1 cellular context compared by ENCODE assay signal in the genomic region with DNA sequence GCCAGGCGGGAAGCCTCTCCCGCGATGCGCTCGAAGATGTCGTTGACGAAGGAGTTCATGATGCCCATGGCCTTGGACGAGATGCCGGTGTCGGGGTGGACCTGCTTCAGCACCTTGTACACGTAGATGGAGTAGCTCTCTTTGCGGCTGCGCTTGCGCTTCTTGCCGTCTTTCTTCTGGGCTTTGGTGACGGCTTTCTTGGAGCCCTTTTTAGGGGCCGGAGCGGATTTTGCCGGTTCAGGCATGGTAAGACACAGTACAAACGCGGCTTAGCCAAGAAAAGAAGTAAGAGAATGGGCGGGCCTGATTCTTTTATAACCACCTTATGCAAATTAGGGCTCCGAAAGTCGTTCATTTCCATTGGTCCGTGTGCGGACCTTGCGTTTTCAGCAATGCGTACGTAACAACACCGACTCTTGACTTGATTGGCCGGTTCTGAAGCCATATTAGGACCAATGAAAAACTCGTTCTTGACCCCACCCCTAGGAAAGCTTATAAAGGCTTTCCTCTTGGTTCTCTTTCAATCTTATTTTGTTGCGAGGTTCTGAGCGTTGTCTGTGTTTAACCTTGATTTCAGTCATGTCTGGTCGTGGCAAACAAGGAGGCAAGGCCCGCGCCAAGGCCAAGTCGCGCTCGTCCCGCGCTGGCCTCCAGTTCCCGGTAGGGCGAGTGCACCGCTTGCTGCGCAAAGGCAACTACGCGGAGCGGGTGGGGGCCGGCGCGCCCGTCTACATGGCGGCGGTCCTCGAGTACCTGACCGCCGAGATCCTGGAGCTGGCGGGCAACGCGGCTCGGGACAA.
TF ChIP-seq lines count a peak whose summit lies in the region.

No MANE protein-coding gene starts in this region.

TF ChIP-seq in K562, 482 proteins besides CTCF, POLR2A, EP300 and RAD21 (continued from another document and continues in another):
- TF ChIP-seq, protein P1, sequence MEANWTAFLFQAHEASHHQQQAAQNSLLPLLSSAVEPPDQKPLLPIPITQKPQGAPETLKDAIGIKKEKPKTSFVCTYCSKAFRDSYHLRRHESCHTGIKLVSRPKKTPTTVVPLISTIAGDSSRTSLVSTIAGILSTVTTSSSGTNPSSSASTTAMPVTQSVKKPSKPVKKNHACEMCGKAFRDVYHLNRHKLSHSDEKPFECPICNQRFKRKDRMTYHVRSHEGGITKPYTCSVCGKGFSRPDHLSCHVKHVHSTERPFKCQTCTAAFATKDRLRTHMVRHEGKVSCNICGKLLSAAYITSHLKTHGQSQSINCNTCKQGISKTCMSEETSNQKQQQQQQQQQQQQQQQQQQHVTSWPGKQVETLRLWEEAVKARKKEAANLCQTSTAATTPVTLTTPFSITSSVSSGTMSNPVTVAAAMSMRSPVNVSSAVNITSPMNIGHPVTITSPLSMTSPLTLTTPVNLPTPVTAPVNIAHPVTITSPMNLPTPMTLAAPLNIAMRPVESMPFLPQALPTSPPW (CRISPR knock-in tag; IDR thresholded peaks at IDR 0.05), result peak; percentile 54; the same call in 1 of the 2 replicates
- no peak for TF ChIP-seq ZNF354B (CRISPR knock-in tag; IDR thresholded peaks at IDR 0.05)
- 0 out of 2 replicates have a peak, but pooled peaks have one; percentile 23 for TF ChIP-seq JUND (IDR thresholded peaks at IDR 0.05; ENCODE audit: borderline replicate concordance, low read depth, low read length)
- no peak; the same call in 2 of the 3 replicates for TF ChIP-seq JUND (tag; IDR thresholded peaks at IDR 0.05; ENCODE audit: borderline replicate concordance, low read depth, low read length)
- no peak for TF ChIP-seq CBX5 (IDR thresholded peaks at IDR 0.05; ENCODE audit: borderline replicate concordance, low read depth)
- TF ChIP-seq CBX1 (IDR thresholded peaks at IDR 0.05; ENCODE audit: low read depth), result peak; percentile 99
- peak; percentile 85 to 89 for TF ChIP-seq NRF1 (conservative IDR thresholded peaks at IDR 0.05 in 1 of 2, IDR thresholded peaks at IDR 0.05 in 1 of 2)
- peak; percentile 36; the same call in 1 of the 2 replicates for TF ChIP-seq ZNF717 (CRISPR knock-in tag; IDR thresholded peaks at IDR 0.05)
- peak; percentile 76 for TF ChIP-seq NEUROD1 (IDR thresholded peaks at IDR 0.05; ENCODE audit: borderline replicate concordance, low read depth, low read length, partially characterized antibody)
- TF ChIP-seq, protein P2, sequence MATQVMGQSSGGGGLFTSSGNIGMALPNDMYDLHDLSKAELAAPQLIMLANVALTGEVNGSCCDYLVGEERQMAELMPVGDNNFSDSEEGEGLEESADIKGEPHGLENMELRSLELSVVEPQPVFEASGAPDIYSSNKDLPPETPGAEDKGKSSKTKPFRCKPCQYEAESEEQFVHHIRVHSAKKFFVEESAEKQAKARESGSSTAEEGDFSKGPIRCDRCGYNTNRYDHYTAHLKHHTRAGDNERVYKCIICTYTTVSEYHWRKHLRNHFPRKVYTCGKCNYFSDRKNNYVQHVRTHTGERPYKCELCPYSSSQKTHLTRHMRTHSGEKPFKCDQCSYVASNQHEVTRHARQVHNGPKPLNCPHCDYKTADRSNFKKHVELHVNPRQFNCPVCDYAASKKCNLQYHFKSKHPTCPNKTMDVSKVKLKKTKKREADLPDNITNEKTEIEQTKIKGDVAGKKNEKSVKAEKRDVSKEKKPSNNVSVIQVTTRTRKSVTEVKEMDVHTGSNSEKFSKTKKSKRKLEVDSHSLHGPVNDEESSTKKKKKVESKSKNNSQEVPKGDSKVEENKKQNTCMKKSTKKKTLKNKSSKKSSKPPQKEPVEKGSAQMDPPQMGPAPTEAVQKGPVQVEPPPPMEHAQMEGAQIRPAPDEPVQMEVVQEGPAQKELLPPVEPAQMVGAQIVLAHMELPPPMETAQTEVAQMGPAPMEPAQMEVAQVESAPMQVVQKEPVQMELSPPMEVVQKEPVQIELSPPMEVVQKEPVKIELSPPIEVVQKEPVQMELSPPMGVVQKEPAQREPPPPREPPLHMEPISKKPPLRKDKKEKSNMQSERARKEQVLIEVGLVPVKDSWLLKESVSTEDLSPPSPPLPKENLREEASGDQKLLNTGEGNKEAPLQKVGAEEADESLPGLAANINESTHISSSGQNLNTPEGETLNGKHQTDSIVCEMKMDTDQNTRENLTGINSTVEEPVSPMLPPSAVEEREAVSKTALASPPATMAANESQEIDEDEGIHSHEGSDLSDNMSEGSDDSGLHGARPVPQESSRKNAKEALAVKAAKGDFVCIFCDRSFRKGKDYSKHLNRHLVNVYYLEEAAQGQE (CRISPR knock-in tag; IDR thresholded peaks at IDR 0.05; ENCODE audit: low read depth), result no peak
- peak; percentile 96 for TF ChIP-seq ZBED1 (IDR thresholded peaks at IDR 0.05)
- peak; percentile 99 for TF ChIP-seq GTF2E2 (tag; IDR thresholded peaks at IDR 0.05)
- TF ChIP-seq, protein P3, sequence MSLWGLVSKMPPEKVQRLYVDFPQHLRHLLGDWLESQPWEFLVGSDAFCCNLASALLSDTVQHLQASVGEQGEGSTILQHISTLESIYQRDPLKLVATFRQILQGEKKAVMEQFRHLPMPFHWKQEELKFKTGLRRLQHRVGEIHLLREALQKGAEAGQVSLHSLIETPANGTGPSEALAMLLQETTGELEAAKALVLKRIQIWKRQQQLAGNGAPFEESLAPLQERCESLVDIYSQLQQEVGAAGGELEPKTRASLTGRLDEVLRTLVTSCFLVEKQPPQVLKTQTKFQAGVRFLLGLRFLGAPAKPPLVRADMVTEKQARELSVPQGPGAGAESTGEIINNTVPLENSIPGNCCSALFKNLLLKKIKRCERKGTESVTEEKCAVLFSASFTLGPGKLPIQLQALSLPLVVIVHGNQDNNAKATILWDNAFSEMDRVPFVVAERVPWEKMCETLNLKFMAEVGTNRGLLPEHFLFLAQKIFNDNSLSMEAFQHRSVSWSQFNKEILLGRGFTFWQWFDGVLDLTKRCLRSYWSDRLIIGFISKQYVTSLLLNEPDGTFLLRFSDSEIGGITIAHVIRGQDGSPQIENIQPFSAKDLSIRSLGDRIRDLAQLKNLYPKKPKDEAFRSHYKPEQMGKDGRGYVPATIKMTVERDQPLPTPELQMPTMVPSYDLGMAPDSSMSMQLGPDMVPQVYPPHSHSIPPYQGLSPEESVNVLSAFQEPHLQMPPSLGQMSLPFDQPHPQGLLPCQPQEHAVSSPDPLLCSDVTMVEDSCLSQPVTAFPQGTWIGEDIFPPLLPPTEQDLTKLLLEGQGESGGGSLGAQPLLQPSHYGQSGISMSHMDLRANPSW (CRISPR knock-in tag; IDR thresholded peaks at IDR 0.05), result peak; percentile 52; the same call in 1 of the 2 replicates
- TF ChIP-seq ZKSCAN8 (CRISPR knock-in tag; IDR thresholded peaks at IDR 0.05), result 0 out of 2 replicates have a peak, but pooled peaks have one; percentile 7
- no peak for TF ChIP-seq TBP (optimal IDR thresholded peaks at IDR 0.05; ENCODE audit: low read depth, low read length)
- TF ChIP-seq MTA1 (IDR thresholded peaks at IDR 0.05; ENCODE audit: borderline replicate concordance), result 0 out of 2 replicates have a peak, but pooled peaks have one; percentile 31
- TF ChIP-seq KDM1A (IDR thresholded peaks at IDR 0.05), result peak in 1 of 2 experiments; percentile 55; a peak in 3 of 4 replicates
- TF ChIP-seq SRF (CRISPR knock-in tag; IDR thresholded peaks at IDR 0.05), result peak in 1 of 2 experiments; percentile 82; a peak in 2 of 4 replicates
- no peak for TF ChIP-seq ZBTB1 (CRISPR knock-in tag; IDR thresholded peaks at IDR 0.05; ENCODE audit: borderline replicate concordance, low read depth)
- TF ChIP-seq POLR2B (IDR thresholded peaks at IDR 0.05; ENCODE audit: low read depth, partially characterized antibody), result peak; percentile 99
- no peak for TF ChIP-seq SREBF1 (IDR thresholded peaks at IDR 0.05; ENCODE audit: borderline replicate concordance, low read depth, low read length)
- TF ChIP-seq, protein P4, sequence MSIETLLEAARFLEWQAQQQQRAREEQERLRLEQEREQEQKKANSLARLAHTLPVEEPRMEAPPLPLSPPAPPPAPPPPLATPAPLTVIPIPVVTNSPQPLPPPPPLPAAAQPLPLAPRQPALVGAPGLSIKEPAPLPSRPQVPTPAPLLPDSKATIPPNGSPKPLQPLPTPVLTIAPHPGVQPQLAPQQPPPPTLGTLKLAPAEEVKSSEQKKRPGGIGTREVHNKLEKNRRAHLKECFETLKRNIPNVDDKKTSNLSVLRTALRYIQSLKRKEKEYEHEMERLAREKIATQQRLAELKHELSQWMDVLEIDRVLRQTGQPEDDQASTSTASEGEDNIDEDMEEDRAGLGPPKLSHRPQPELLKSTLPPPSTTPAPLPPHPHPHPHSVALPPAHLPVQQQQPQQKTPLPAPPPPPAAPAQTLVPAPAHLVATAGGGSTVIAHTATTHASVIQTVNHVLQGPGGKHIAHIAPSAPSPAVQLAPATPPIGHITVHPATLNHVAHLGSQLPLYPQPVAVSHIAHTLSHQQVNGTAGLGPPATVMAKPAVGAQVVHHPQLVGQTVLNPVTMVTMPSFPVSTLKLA (conservative IDR thresholded peaks at IDR 0.05), result peak; percentile 34 to 54
- TF ChIP-seq TRIM28 (IDR thresholded peaks at IDR 0.05), result peak; percentile 26; the same call in 1 of the 2 replicates
- TF ChIP-seq, protein P5, sequence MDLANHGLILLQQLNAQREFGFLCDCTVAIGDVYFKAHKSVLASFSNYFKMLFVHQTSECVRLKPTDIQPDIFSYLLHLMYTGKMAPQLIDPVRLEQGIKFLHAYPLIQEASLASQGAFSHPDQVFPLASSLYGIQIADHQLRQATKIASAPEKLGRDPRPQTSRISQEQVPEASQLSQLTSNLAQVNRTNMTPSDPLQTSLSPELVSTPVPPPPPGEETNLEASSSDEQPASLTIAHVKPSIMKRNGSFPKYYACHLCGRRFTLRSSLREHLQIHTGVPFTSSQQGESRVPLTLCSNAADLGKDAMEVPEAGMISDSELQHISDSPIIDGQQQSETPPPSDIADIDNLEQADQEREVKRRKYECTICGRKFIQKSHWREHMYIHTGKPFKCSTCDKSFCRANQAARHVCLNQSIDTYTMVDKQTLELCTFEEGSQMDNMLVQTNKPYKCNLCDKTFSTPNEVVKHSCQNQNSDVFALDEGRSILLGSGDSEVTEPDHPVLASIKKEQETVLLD (IDR thresholded peaks at IDR 0.05), result peak; percentile 73; the same call in 1 of the 2 replicates
- TF ChIP-seq, protein P6, sequence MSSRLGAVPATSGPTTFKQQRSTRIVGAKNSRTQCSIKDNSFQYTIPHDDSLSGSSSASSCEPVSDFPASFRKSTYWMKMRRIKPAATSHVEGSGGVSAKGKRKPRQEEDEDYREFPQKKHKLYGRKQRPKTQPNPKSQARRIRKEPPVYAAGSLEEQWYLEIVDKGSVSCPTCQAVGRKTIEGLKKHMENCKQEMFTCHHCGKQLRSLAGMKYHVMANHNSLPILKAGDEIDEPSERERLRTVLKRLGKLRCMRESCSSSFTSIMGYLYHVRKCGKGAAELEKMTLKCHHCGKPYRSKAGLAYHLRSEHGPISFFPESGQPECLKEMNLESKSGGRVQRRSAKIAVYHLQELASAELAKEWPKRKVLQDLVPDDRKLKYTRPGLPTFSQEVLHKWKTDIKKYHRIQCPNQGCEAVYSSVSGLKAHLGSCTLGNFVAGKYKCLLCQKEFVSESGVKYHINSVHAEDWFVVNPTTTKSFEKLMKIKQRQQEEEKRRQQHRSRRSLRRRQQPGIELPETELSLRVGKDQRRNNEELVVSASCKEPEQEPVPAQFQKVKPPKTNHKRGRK (tag; IDR thresholded peaks at IDR 0.05), result no peak
- TF ChIP-seq LCOR (CRISPR knock-in tag; IDR thresholded peaks at IDR 0.05), result no peak
- peak; percentile 91 for TF ChIP-seq CXXC5 (CRISPR knock-in tag; IDR thresholded peaks at IDR 0.05)
- TF ChIP-seq JUNB (CRISPR knock-in tag; conservative IDR thresholded peaks at IDR 0.05), result no peak
- 0 out of 2 replicates have a peak, but pooled peaks have one; percentile 35 for TF ChIP-seq PHF21A (IDR thresholded peaks at IDR 0.05; ENCODE audit: borderline replicate concordance, low read depth)
- 0 out of 2 replicates have a peak, but pooled peaks have one; percentile 19 for TF ChIP-seq SAFB (IDR thresholded peaks at IDR 0.05; ENCODE audit: borderline replicate concordance, low read depth, low read length)
- peak; percentile 91 for TF ChIP-seq HNRNPLL (IDR thresholded peaks at IDR 0.05; ENCODE audit: low read depth, low read length, poor library complexity, severe bottlenecking)
- TF ChIP-seq FOS (IDR thresholded peaks at IDR 0.05; ENCODE audit: extremely low read depth, insufficient read length), result peak; percentile 89
- peak; percentile 53; the same call in 1 of the 2 replicates for TF ChIP-seq CC2D1A (IDR thresholded peaks at IDR 0.05)
- TF ChIP-seq, protein P7, sequence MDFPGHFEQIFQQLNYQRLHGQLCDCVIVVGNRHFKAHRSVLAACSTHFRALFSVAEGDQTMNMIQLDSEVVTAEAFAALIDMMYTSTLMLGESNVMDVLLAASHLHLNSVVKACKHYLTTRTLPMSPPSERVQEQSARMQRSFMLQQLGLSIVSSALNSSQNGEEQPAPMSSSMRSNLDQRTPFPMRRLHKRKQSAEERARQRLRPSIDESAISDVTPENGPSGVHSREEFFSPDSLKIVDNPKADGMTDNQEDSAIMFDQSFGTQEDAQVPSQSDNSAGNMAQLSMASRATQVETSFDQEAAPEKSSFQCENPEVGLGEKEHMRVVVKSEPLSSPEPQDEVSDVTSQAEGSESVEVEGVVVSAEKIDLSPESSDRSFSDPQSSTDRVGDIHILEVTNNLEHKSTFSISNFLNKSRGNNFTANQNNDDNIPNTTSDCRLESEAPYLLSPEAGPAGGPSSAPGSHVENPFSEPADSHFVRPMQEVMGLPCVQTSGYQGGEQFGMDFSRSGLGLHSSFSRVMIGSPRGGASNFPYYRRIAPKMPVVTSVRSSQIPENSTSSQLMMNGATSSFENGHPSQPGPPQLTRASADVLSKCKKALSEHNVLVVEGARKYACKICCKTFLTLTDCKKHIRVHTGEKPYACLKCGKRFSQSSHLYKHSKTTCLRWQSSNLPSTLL (IDR thresholded peaks at IDR 0.05), result peak; percentile 40
- TF ChIP-seq TCF7 (IDR thresholded peaks at IDR 0.05; ENCODE audit: borderline replicate concordance), result no peak; the same call in 1 of the 2 replicates
- TF ChIP-seq, protein P8, sequence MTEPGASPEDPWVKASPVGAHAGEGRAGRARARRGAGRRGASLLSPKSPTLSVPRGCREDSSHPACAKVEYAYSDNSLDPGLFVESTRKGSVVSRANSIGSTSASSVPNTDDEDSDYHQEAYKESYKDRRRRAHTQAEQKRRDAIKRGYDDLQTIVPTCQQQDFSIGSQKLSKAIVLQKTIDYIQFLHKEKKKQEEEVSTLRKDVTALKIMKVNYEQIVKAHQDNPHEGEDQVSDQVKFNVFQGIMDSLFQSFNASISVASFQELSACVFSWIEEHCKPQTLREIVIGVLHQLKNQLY (CRISPR knock-in tag; conservative IDR thresholded peaks at IDR 0.05), result peak; percentile 15 to 95; a peak in 2 of 4 replicates
- no peak; the same call in 1 of the 2 replicates for TF ChIP-seq HOXB6 (CRISPR knock-in tag; IDR thresholded peaks at IDR 0.05; ENCODE audit: borderline replicate concordance)
- peak; percentile 55; the same call in 1 of the 2 replicates for TF ChIP-seq SIN3B (IDR thresholded peaks at IDR 0.05; ENCODE audit: low read depth)
- TF ChIP-seq HLTF (IDR thresholded peaks at IDR 0.05), result no peak
- TF ChIP-seq, protein P9, sequence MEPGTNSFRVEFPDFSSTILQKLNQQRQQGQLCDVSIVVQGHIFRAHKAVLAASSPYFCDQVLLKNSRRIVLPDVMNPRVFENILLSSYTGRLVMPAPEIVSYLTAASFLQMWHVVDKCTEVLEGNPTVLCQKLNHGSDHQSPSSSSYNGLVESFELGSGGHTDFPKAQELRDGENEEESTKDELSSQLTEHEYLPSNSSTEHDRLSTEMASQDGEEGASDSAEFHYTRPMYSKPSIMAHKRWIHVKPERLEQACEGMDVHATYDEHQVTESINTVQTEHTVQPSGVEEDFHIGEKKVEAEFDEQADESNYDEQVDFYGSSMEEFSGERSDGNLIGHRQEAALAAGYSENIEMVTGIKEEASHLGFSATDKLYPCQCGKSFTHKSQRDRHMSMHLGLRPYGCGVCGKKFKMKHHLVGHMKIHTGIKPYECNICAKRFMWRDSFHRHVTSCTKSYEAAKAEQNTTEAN (CRISPR knock-in tag; IDR thresholded peaks at IDR 0.05), result peak; percentile 14; the same call in 1 of the 2 replicates
- no peak for TF ChIP-seq ZFPM2 (CRISPR knock-in tag; IDR thresholded peaks at IDR 0.05)
- peak; percentile 70; the same call in 1 of the 2 replicates for TF ChIP-seq ERF (CRISPR knock-in tag; IDR thresholded peaks at IDR 0.05)
